In genomic region chr5:95936812-95937397, GRCh38 we compare ENCODE assay signal across 3 cellular contexts.
TF ChIP-seq lines count a peak whose summit lies in the region.

No MANE protein-coding gene starts in this region.

TF ChIP-seq in SK-N-SH treated with all-trans-retinoic acid at 6 μM for 48 hours, 23 proteins besides CTCF, POLR2A, EP300 and RAD21 (continued from another document):
- TF ChIP-seq ISL1 (CRISPR knock-in tag; IDR thresholded peaks at IDR 0.05) (no peak), ESRRG (CRISPR knock-in tag; IDR thresholded peaks at IDR 0.05) (no peak), CSDC2 (CRISPR knock-in tag; IDR thresholded peaks at IDR 0.05) (no peak)
- TF ChIP-seq, protein P1, sequence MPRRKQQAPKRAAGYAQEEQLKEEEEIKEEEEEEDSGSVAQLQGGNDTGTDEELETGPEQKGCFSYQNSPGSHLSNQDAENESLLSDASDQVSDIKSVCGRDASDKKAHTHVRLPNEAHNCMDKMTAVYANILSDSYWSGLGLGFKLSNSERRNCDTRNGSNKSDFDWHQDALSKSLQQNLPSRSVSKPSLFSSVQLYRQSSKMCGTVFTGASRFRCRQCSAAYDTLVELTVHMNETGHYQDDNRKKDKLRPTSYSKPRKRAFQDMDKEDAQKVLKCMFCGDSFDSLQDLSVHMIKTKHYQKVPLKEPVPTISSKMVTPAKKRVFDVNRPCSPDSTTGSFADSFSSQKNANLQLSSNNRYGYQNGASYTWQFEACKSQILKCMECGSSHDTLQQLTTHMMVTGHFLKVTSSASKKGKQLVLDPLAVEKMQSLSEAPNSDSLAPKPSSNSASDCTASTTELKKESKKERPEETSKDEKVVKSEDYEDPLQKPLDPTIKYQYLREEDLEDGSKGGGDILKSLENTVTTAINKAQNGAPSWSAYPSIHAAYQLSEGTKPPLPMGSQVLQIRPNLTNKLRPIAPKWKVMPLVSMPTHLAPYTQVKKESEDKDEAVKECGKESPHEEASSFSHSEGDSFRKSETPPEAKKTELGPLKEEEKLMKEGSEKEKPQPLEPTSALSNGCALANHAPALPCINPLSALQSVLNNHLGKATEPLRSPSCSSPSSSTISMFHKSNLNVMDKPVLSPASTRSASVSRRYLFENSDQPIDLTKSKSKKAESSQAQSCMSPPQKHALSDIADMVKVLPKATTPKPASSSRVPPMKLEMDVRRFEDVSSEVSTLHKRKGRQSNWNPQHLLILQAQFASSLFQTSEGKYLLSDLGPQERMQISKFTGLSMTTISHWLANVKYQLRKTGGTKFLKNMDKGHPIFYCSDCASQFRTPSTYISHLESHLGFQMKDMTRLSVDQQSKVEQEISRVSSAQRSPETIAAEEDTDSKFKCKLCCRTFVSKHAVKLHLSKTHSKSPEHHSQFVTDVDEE (CRISPR knock-in tag; IDR thresholded peaks at IDR 0.05) = no peak

TF ChIP-seq in SK-N-SH, 30 proteins besides CTCF, POLR2A, EP300 and RAD21:
- no peak for TF ChIP-seq USF2 (IDR thresholded peaks at IDR 0.05; ENCODE audit: borderline replicate concordance, low read depth, low read length)
- TF ChIP-seq CHD2 (IDR thresholded peaks at IDR 0.05; ENCODE audit: low read length, partially characterized antibody) = no peak
- TF ChIP-seq, protein P2, sequence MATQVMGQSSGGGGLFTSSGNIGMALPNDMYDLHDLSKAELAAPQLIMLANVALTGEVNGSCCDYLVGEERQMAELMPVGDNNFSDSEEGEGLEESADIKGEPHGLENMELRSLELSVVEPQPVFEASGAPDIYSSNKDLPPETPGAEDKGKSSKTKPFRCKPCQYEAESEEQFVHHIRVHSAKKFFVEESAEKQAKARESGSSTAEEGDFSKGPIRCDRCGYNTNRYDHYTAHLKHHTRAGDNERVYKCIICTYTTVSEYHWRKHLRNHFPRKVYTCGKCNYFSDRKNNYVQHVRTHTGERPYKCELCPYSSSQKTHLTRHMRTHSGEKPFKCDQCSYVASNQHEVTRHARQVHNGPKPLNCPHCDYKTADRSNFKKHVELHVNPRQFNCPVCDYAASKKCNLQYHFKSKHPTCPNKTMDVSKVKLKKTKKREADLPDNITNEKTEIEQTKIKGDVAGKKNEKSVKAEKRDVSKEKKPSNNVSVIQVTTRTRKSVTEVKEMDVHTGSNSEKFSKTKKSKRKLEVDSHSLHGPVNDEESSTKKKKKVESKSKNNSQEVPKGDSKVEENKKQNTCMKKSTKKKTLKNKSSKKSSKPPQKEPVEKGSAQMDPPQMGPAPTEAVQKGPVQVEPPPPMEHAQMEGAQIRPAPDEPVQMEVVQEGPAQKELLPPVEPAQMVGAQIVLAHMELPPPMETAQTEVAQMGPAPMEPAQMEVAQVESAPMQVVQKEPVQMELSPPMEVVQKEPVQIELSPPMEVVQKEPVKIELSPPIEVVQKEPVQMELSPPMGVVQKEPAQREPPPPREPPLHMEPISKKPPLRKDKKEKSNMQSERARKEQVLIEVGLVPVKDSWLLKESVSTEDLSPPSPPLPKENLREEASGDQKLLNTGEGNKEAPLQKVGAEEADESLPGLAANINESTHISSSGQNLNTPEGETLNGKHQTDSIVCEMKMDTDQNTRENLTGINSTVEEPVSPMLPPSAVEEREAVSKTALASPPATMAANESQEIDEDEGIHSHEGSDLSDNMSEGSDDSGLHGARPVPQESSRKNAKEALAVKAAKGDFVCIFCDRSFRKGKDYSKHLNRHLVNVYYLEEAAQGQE (IDR thresholded peaks at IDR 0.05; ENCODE audit: low read depth, low read length) = no peak

TF ChIP-seq in IMR-90, 13 proteins besides CTCF, POLR2A, EP300 and RAD21 (continued from another document):
- TF ChIP-seq CHD1 (IDR thresholded peaks at IDR 0.05; ENCODE audit: low read depth, low read length) (no peak), RFX5 (IDR thresholded peaks at IDR 0.05; ENCODE audit: low read depth, low read length) (no peak), BHLHE40 (IDR thresholded peaks at IDR 0.05; ENCODE audit: low read depth, low read length) (no peak)
